In the genomic region with DNA sequence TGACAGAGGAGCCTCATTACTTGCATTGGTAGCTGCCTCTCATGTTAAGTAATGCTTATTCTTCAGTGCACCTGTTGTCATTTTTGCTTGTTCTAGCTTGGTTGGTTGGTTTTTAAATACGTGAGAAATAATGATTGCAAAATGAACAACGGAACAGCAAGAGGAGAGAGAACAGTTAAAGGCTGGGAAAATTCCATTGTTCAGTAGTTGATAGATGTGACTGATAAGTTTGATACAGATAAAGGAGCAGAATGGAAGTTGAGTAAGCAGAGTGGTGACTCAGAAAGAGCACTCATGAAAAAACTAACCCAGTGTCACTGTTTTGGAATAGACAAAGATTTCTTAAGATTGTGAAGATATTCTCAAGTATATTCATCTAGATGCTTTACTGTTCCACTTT, we compare ENCODE assay signal across 8 cellular contexts. TPM values are rescaled to one million over a fixed set of nuclear protein-coding genes. Genes with fewer than 3 reads are reported as not detected.
DNase-seq lines count a peak whose midpoint lies in the region; ATAC-seq, FAIRE-seq and TF ChIP-seq lines count a peak whose summit lies in the region.
"Had no signal": no experiment of that assay in that cellular context is flagged by ENCODE, and none has a peak within 500 bp of the region (broad histone marks: within the 10 kb centered on the region; RNA-seq: fewer than 3 reads in every experiment).

No MANE protein-coding gene starts in this region.

- no peaks in the 10 kb centered on the region for H3K9me3 ChIP-seq in RWPE2 (ENCODE audit: severe bottlenecking)
- no peaks in the 10 kb centered on the region for H3K9me3 ChIP-seq in stomach

- H3K4me1 Mint-ChIP-seq in stimulated activated memory B cell treated with anti-CD40 and anti-IgM and Interleukin-4, amounts not matched to agents 10 μg/mL and 1 μg/mL and 100 μg/mL, for 72 hours, result peaks cover under 1% of the 10 kb centered on the region

- ATAC-seq in RWPE2 (ENCODE audit: low read depth) (peak; percentile 77), GM21526 (IDR thresholded peaks at IDR 0.05; ENCODE audit: low FRiP score, unreplicated experiment) (no peak)
- ATAC-seq in stimulated activated memory B cell treated with anti-CD40 and anti-IgM and Interleukin-4, amounts not matched to agents 10 μg/mL and 1 μg/mL and 100 μg/mL, for 72 hours, result no peak

- no peak for TF ChIP-seq EP300 in stomach (IDR thresholded peaks at IDR 0.05)

- H3K4me3 ChIP-seq in RWPE2 (ENCODE audit: severe bottlenecking) (no peak overlapping the region), retinal pigment epithelial cell (ENCODE audit: low read length) (no peak overlapping the region), stomach (no peak overlapping the region)
- H3K4me3 ChIP-seq: SK-N-MC had no signal

- no peaks in the 10 kb centered on the region for H3K9me3 Mint-ChIP-seq in stimulated activated memory B cell treated with anti-CD40 and anti-IgM and Interleukin-4, amounts not matched to agents 10 μg/mL and 1 μg/mL and 100 μg/mL, for 72 hours

- intact Hi-C loops in stomach (cut with DNase I; ENCODE audit: low total_unique reads), result no loop called here

- H3K27ac ChIP-seq in RWPE2 (ENCODE audit: poor library complexity, severe bottlenecking), result no peak overlapping the region
- H3K27ac ChIP-seq in epithelial cell of prostate, result no peak overlapping the region
- H3K27ac ChIP-seq in stomach, result no peak overlapping the region

- H3K27me3 ChIP-seq in RWPE2 (ENCODE audit: insufficient read depth, poor library complexity, severe bottlenecking) (no peaks in the 10 kb centered on the region), stomach (no peaks in the 10 kb centered on the region)

- peak; percentile 89 for FAIRE-seq in H54 (lab: Jason Lieb, UNC)

- H3K27me3 Mint-ChIP-seq in stimulated activated memory B cell treated with anti-CD40 and anti-IgM and Interleukin-4, amounts not matched to agents 10 μg/mL and 1 μg/mL and 100 μg/mL, for 72 hours, result no peaks in the 10 kb centered on the region

- no peak for TF ChIP-seq CTCF in RWPE2 (IDR thresholded peaks at IDR 0.05; ENCODE audit: poor library complexity, severe bottlenecking)
- TF ChIP-seq CTCF in retinal pigment epithelial cell (conservative IDR thresholded peaks at IDR 0.05; ENCODE audit: low read depth, low read length), result no peak
- no peak for TF ChIP-seq CTCF in stomach (IDR thresholded peaks at IDR 0.05)

- H3K27ac Mint-ChIP-seq in stimulated activated memory B cell treated with anti-CD40 and anti-IgM and Interleukin-4, amounts not matched to agents 10 μg/mL and 1 μg/mL and 100 μg/mL, for 72 hours, result no peak overlapping the region

- H3K4me1 ChIP-seq in RWPE2 (ENCODE audit: insufficient read depth, poor library complexity, severe bottlenecking) (no peaks in the 10 kb centered on the region), stomach (peaks cover 0 to 6% (median 0%) of the 10 kb centered on the region in 4 donors)

- 0 out of 2 replicates have a peak, but pooled peaks cover 7% of the 10 kb centered on the region for H3K36me3 ChIP-seq in RWPE2 (ENCODE audit: low read depth)
- H3K36me3 ChIP-seq in stomach, result peaks cover 0 to 49% (median 33%) of the 10 kb centered on the region in 4 donors

- H3K4me3 Mint-ChIP-seq in stimulated activated memory B cell treated with anti-CD40 and anti-IgM and Interleukin-4, amounts not matched to agents 10 μg/mL and 1 μg/mL and 100 μg/mL, for 72 hours, result no peak overlapping the region

- 47 to 69% (median 58%) methylated on average over 2 of the region's 2 CpGs for WGBS in stomach, 5 donors

- H3K36me3 Mint-ChIP-seq in stimulated activated memory B cell treated with anti-CD40 and anti-IgM and Interleukin-4, amounts not matched to agents 10 μg/mL and 1 μg/mL and 100 μg/mL, for 72 hours, result peaks cover 32% of the 10 kb centered on the region

- no peak for DNase-seq in H54 (ENCODE audit: insufficient read length, low spot score)
- no peak for DNase-seq in RWPE2 (ENCODE audit: low spot score)
- peak; percentile 27 for DNase-seq in epithelial cell of prostate (ENCODE audit: low read depth, low spot score)
- peak; percentile 26 for DNase-seq in retinal pigment epithelial cell (ENCODE audit: low read depth)
- DNase-seq in stomach, result no peak

- TF ChIP-seq POLR2A in H54 (IDR thresholded peaks at IDR 0.05; ENCODE audit: low read depth, low read length), result no peak
- TF ChIP-seq POLR2A in stomach (IDR thresholded peaks at IDR 0.05), result no peak

RNA-seq across cellular contexts. Expression of a gene that starts 50.5 kb away (rescaled TPM):
- total RNA-seq in stomach, result 100 to 1,000 TPM in 1 of 5 donors, 10 to 100 TPM in 4; 35.0 to 120 (median 59.3) TPM
- polyA plus RNA-seq in stomach, result 10 to 100 TPM; 27.8 to 42.0 (median 34.8) TPM

Comparison
In these comparisons a context has a peak if more than half of its experiments do, and no peak if none do; other contexts are left out.
1. DNase-seq: peak in epithelial cell of prostate (single experiment) and retinal pigment epithelial cell (single experiment); none in H54 (single experiment), RWPE2 (single experiment) and stomach (single experiment).